Comparison of ENCODE assay signal across 8 cellular contexts in the genomic region with DNA sequence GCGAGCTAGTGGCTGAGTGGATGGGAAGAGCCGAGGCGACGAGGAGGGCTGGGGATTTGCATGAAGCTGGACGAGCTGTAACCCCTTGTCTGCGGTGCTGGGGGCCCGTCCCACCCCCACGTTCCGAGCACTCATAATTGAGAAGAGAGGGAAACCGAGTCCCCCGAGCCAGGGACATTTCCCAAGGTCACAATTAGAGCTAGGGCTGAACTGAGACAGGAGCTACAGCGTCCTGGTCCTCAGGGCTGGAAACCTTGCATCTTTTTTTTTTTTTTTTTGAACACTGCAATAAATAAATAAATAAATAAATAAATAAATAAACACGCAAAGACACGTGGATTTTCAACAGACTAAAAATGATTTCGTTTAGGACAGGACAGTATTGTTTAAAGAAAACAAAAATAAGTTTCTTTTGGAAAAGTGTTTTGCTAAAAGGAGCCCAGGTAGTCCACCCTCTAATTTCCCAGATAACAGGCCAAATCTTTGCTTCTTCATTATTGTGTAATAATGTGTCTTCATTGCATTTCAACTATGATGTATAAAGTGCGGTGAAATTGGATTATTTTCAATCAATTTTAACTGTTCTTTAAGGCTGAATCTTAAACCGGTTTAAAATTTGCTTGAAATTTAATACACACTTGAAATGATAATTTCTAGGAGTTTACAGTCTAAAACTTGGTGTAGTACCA. TPM values are rescaled to one million over a fixed set of nuclear protein-coding genes. Genes with fewer than 3 reads are reported as not detected.
DNase-seq lines count a peak whose midpoint lies in the region; ATAC-seq, FAIRE-seq and TF ChIP-seq lines count a peak whose summit lies in the region.

No MANE protein-coding gene starts in this region.

- no peak overlapping the region for H2BK15ac ChIP-seq in mesendoderm (replicated peaks; ENCODE audit: low read depth)

- H3K27me3 Mint-ChIP-seq in CD4-positive, alpha-beta T cell, result no peaks in the 10 kb centered on the region
- H3K27me3 Mint-ChIP-seq in type B pancreatic cell, result no peaks in the 10 kb centered on the region

- no peaks in the 10 kb centered on the region for H3K27me3 ChIP-seq in CD4-positive, alpha-beta T cell (ENCODE audit: control insufficient read depth, insufficient read depth, low read length)
- H3K27me3 ChIP-seq in bronchial epithelial cell (ENCODE audit: control insufficient read depth, insufficient read depth, low read length), result no peaks in the 10 kb centered on the region
- no peaks in the 10 kb centered on the region for H3K27me3 ChIP-seq in mesendoderm (ENCODE audit: insufficient read depth, low read length, poor library complexity)

- no peak for ATAC-seq in CD4-positive, alpha-beta T cell (ENCODE audit: poor library complexity)
- no peak for ATAC-seq in HG03196 (IDR thresholded peaks at IDR 0.05; ENCODE audit: unreplicated experiment)

- H3K36me3 ChIP-seq in bronchial epithelial cell (ENCODE audit: control insufficient read depth, insufficient read depth, low read length) (no peaks in the 10 kb centered on the region), mesendoderm (ENCODE audit: control insufficient read depth, insufficient read depth, low read length) (no peaks in the 10 kb centered on the region)

- H4K8ac ChIP-seq in mesendoderm (ENCODE audit: low read depth, low read length), result no peak overlapping the region

- H2BK5ac ChIP-seq in mesendoderm (ENCODE audit: low read length), result no peak overlapping the region

- no peak for FAIRE-seq in bronchial epithelial cell (lab: Jason Lieb, UNC)

- H3K4me1 Mint-ChIP-seq in CD4-positive, alpha-beta T cell (ENCODE audit: low read depth), result peaks cover 16% of the 10 kb centered on the region
- H3K4me1 Mint-ChIP-seq in type B pancreatic cell (ENCODE audit: unreplicated experiment), result peaks cover 5% of the 10 kb centered on the region

- no peak overlapping the region for H2AK5ac ChIP-seq in mesendoderm (ENCODE audit: low read length)

- peak overlapping the region; percentile 99 for H3K27ac Mint-ChIP-seq in CD4-positive, alpha-beta T cell
- H3K27ac Mint-ChIP-seq in type B pancreatic cell, result peak overlapping the region; percentile 96

- no peak overlapping the region for H4K5ac ChIP-seq in mesendoderm (ENCODE audit: low read length)

- H3K27ac ChIP-seq in CD4-positive, alpha-beta T cell (ENCODE audit: low read depth, low read length), result peak overlapping the region; percentile 87
- H3K27ac ChIP-seq in mesendoderm (ENCODE audit: low read depth, low read length), result no peak overlapping the region

- H3K4me3 ChIP-seq in Jurkat, Clone E6-1 (ENCODE audit: low read length), result peak overlapping the region; percentile 97
- H3K4me3 ChIP-seq in bronchial epithelial cell (ENCODE audit: low read depth, low read length) (peak overlapping the region; percentile 91), mesendoderm (ENCODE audit: low read length) (peak overlapping the region; percentile 52)

- peak overlapping the region; percentile 80 for H3K9ac ChIP-seq in mesendoderm (ENCODE audit: low read length)

- no peaks in the 10 kb centered on the region for H3K79me2 ChIP-seq in mesendoderm (ENCODE audit: control insufficient read depth, insufficient read depth, low read length)

- WGBS in mesendoderm (ENCODE audit: extremely low coverage, insufficient coverage, low lambda C conversion rate), result no CpG with 5 or more reads among the region's 17 CpGs

- H2BK120ac ChIP-seq in mesendoderm (ENCODE audit: low read depth, low read length), result no peak overlapping the region

- H3K9me3 ChIP-seq in CD4-positive, alpha-beta T cell (ENCODE audit: control insufficient read depth, low read length), result no peaks in the 10 kb centered on the region

- POLR2A ChIA-PET in CD4-positive, alpha-beta T cell (lab: Charles Lee), result interaction anchor here (0.9 to 3.1 kb wide), 4 partner anchors 11 to 108 kb away, joined by 3 to 43 read pairs (median 3); a partner anchor contains a TSS

- H3K4me2 ChIP-seq in mesendoderm (ENCODE audit: low read length), result peak overlapping the region; percentile 99

- TF ChIP-seq CTCF in CD4-positive, alpha-beta T cell (IDR thresholded peaks at IDR 0.05), result no peak
- TF ChIP-seq CTCF in bronchial epithelial cell (IDR thresholded peaks at IDR 0.05; ENCODE audit: insufficient read depth, low read length, severe bottlenecking) (no peak), type B pancreatic cell (conservative IDR thresholded peaks at IDR 0.05) (no peak)

- H3K4ac ChIP-seq in mesendoderm (ENCODE audit: low read depth, low read length), result no peak overlapping the region

- H3K23ac ChIP-seq in mesendoderm (ENCODE audit: low read length), result peak overlapping the region; percentile 97

- peak overlapping the region; percentile 96 for H3K4me3 Mint-ChIP-seq in CD4-positive, alpha-beta T cell
- peak overlapping the region; percentile 97 for H3K4me3 Mint-ChIP-seq in type B pancreatic cell

- intact Hi-C loops in CD4-positive, alpha-beta T cell (cut with DNase I, micrococcal nuclease), result loop anchor here (2.0 to 5.0 kb wide), 4 partner anchors 67 to 221 kb away; a partner anchor contains a TSS

- peak overlapping the region; percentile 95 for H3K56ac ChIP-seq in mesendoderm (ENCODE audit: low read length)

- no peaks in the 10 kb centered on the region for H3K9me3 Mint-ChIP-seq in CD4-positive, alpha-beta T cell
- H3K9me3 Mint-ChIP-seq in type B pancreatic cell, result no peaks in the 10 kb centered on the region

- CTCF ChIA-PET in CD4-positive, alpha-beta T cell (lab: Charles Lee), result no interaction called here

- peaks cover 8% of the 10 kb centered on the region for H3K36me3 Mint-ChIP-seq in CD4-positive, alpha-beta T cell (ENCODE audit: low read depth)
- H3K36me3 Mint-ChIP-seq in type B pancreatic cell, result no peaks in the 10 kb centered on the region

- H3K18ac ChIP-seq in mesendoderm (ENCODE audit: low read length), result no peak overlapping the region

- no peak for DNase-seq in CD4-positive, alpha-beta T cell
- no peak for DNase-seq in Jurkat, Clone E6-1 (ENCODE audit: low read depth, low spot score)
- DNase-seq in bronchial epithelial cell (ENCODE audit: low read depth), result no peak
- no peak for DNase-seq in mesendoderm
- no peak for DNase-seq in type B pancreatic cell (ENCODE audit: extremely low spot score, unreplicated experiment)
- no peak for DNase-seq in NCI-H2196 (lab: John Stamatoyannopoulos, UW; ENCODE audit: unreplicated experiment)
- no peak for DNase-seq in KG1 (lab: John Stamatoyannopoulos, UW)

- H3K79me1 ChIP-seq in mesendoderm (ENCODE audit: low read length), result no peaks in the 10 kb centered on the region

- H3K4me1 ChIP-seq in mesendoderm (ENCODE audit: control insufficient read depth, low read depth, low read length), result no peaks in the 10 kb centered on the region

RNA-seq across cellular contexts. Expression of a gene that starts 1.0 kb away (rescaled TPM):
- total RNA-seq in CD4-positive, alpha-beta T cell, result 1 to 10 TPM; 2.0 to 2.3 TPM
- 4.6 TPM for polyA plus RNA-seq in Jurkat, Clone E6-1 (2012; ENCODE audit: insufficient read depth, insufficient read length)
- total RNA-seq in bronchial epithelial cell (1.6 and 2.6 TPM in 2 replicates), type B pancreatic cell (ENCODE audit: low replicate concordance) (8.0 and 8.4 TPM in 2 replicates)
- polyA plus RNA-seq in mesendoderm (2013, experiment 1 of 2), result 1.3 TPM
- polyA plus RNA-seq in mesendoderm (2013, experiment 2 of 2), result 1.4 TPM

RNA-seq across cellular contexts. Expression of a gene that starts 11.5 kb away (rescaled TPM):
- 10 to 100 TPM; 15.3 to 16.8 TPM for total RNA-seq in CD4-positive, alpha-beta T cell
- polyA plus RNA-seq in Jurkat, Clone E6-1 (2012; ENCODE audit: insufficient read depth, insufficient read length), result 18.3 TPM
- 19.5 and 19.7 TPM in 2 replicates for total RNA-seq in bronchial epithelial cell
- polyA plus RNA-seq in mesendoderm (2013, experiment 1 of 2), result 14.9 TPM
- 14.4 TPM for polyA plus RNA-seq in mesendoderm (2013, experiment 2 of 2)
- total RNA-seq in type B pancreatic cell (ENCODE audit: low replicate concordance), result 17.3 and 20.2 TPM in 2 replicates
